ENCODE assay signal across 1 cellular context in genomic region chr2:235594041-235594440, GRCh38.
TF ChIP-seq lines count a peak whose summit lies in the region.

No MANE protein-coding gene starts in this region.

TF ChIP-seq in GM23338, 12 proteins besides CTCF, POLR2A, EP300 and RAD21 (continued from another document):
- TF ChIP-seq ZNF462 (CRISPR knock-in tag; IDR thresholded peaks at IDR 0.05) = no peak
- no peak for TF ChIP-seq REST (IDR thresholded peaks at IDR 0.05; ENCODE audit: unreplicated experiment)
